Comparison of ENCODE assay signal across 8 cellular contexts in the genomic region with DNA sequence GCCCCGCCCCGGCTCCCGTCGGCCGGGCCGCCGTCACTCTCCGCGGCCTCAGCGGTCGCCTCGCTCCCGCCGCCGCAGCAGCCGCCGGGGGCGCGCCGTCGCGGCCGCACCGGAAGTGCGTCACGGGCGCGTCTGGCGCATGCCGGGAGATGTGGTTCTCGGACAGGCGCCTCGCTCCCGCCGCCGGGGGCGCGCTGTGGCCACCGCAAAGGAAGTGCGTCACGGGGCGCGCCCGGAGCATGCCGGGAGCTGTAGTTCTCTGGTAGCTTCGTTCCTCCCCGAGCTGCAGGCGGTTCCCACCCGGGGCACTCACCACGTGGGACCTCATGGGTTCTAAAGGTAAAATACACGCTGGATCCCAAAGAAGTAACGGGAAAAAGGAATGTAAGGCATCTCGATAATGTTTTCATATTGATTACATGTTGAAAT. TPM values are rescaled to one million over a fixed set of nuclear protein-coding genes. Genes with fewer than 3 reads are reported as not detected.
DNase-seq lines count a peak whose midpoint lies in the region; ATAC-seq and TF ChIP-seq lines count a peak whose summit lies in the region.

A gene with protein sequence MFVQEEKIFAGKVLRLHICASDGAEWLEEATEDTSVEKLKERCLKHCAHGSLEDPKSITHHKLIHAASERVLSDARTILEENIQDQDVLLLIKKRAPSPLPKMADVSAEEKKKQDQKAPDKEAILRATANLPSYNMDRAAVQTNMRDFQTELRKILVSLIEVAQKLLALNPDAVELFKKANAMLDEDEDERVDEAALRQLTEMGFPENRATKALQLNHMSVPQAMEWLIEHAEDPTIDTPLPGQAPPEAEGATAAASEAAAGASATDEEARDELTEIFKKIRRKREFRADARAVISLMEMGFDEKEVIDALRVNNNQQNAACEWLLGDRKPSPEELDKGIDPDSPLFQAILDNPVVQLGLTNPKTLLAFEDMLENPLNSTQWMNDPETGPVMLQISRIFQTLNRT (minus strand): TSS at position 97 of the 429 bp plus-strand sequence. CDS start 211 bp downstream, outside the sequence.

- DNase-seq in AG04449 (ENCODE audit: low read depth, low spot score): peak; percentile 33
- peak; percentile 93 for DNase-seq in NCI-H226
- peak; percentile 99 for DNase-seq in activated B cell treated with CpG ODN at 0.5 μM for 24 hours
- DNase-seq in cardiac fibroblast (ENCODE audit: low read depth in 2 of 2): peak; percentile 94 to 95
- peak; percentile 93 to 96 (median 95) for DNase-seq in immature natural killer cell
- peak; percentile 88 for DNase-seq in smooth muscle cell of the brain vasculature (ENCODE audit: low read depth, low spot score)

- TF ChIP-seq CTCF in AG04449 (IDR thresholded peaks at IDR 0.05; ENCODE audit: insufficient read depth, low read length, missing control alignments) (peak; percentile 63), activated B cell treated with CpG ODN at 0.5 μM for 24 hours (IDR thresholded peaks at IDR 0.05) (no peak), cardiac fibroblast (IDR thresholded peaks at IDR 0.05; ENCODE audit: low read depth, low read length) (peak; percentile 19)

- H3K4me3 ChIP-seq in AG04449 (ENCODE audit: low read depth, low read length) (peak within 1 kb of the TSS; percentile 81), cardiac fibroblast (replicated peaks in 1 of 2; ENCODE audit: low read depth in 2 of 2, low read length in 2 of 2) (peak within 1 kb of the TSS; percentile 79 to 82)

- intact Hi-C loops in activated B cell treated with CpG ODN at 0.5 μM for 24 hours (cut with micrococcal nuclease): loop anchor here (1.0 to 10.0 kb wide), 10 partner anchors 30 to 1896 kb away; a partner anchor contains a TSS

- ATAC-seq in GM18909 (IDR thresholded peaks at IDR 0.05; ENCODE audit: poor library complexity, unreplicated experiment) (peak; percentile 93), HG03196 (IDR thresholded peaks at IDR 0.05; ENCODE audit: unreplicated experiment) (peak; percentile 80), activated B cell treated with CpG ODN at 0.5 μM for 24 hours (ENCODE audit: low read depth) (peak; percentile 91)

- POLR2A ChIA-PET in AG04449 (lab: Yijun Ruan, JAX): no interaction called here
- POLR2A ChIA-PET in activated B cell treated with CpG ODN at 0.5 μM for 24 hours (lab: Charles Lee): interaction anchor here (0.7 to 1.5 kb wide), 3 partner anchors 117 to 156 kb away, joined by 3 to 4 read pairs (median 3); no protein-coding TSS in a partner anchor

- H3K4me1 Mint-ChIP-seq in activated B cell treated with CpG ODN at 0.5 μM for 24 hours (peaks cover 29% of the 10 kb centered on the region), immature natural killer cell (peaks cover 22 to 26% of the 10 kb centered on the region in 2 donors)

- peak within 1 kb of the TSS; percentile 76 for H3K27ac Mint-ChIP-seq in activated B cell treated with CpG ODN at 0.5 μM for 24 hours
- peak within 1 kb of the TSS; percentile 81 to 93 (median 87) for H3K27ac Mint-ChIP-seq in immature natural killer cell

- peaks cover 9% of the 10 kb centered on the region for H3K27me3 Mint-ChIP-seq in activated B cell treated with CpG ODN at 0.5 μM for 24 hours
- H3K27me3 Mint-ChIP-seq in immature natural killer cell (ENCODE audit: low read depth in 3 of 3): peaks cover 17 to 26% (median 17%) of the 10 kb centered on the region in 3 donors

- H3K4me3 Mint-ChIP-seq in activated B cell treated with CpG ODN at 0.5 μM for 24 hours: peak within 1 kb of the TSS; percentile 87
- peak within 1 kb of the TSS; percentile 79 to 88 (median 82) for H3K4me3 Mint-ChIP-seq in immature natural killer cell

- H3K9me3 Mint-ChIP-seq in activated B cell treated with CpG ODN at 0.5 μM for 24 hours (no peaks in the 10 kb centered on the region), immature natural killer cell (no peaks in the 10 kb centered on the region)

- peaks cover 3% of the 10 kb centered on the region for H3K36me3 Mint-ChIP-seq in activated B cell treated with CpG ODN at 0.5 μM for 24 hours (ENCODE audit: low read depth)
- no peaks in the 10 kb centered on the region for H3K36me3 Mint-ChIP-seq in immature natural killer cell

- CTCF ChIA-PET in AG04449 (lab: Yijun Ruan, JAX): interaction anchor here (0.6 to 6.1 kb wide), 10 partner anchors 8 to 170 kb away, joined by 3 to 42 read pairs (median 3); no protein-coding TSS in a partner anchor
- CTCF ChIA-PET in activated B cell treated with CpG ODN at 0.5 μM for 24 hours (lab: Charles Lee): interaction anchor here (1.6 to 2.1 kb wide), 2 partner anchors 98 to 162 kb away, joined by 4 to 9 read pairs; no protein-coding TSS in a partner anchor

RNA-seq across cellular contexts. Expression of the gene that starts here (rescaled TPM):
- 24.3 and 25.5 TPM in 2 replicates for total RNA-seq in activated B cell treated with CpG ODN at 0.5 μM for 24 hours
- 10 to 100 TPM; 16.4 to 28.3 (median 17.7) TPM for polyA plus RNA-seq in immature natural killer cell

Comparison
In these comparisons a context has a peak if more than half of its experiments do, and no peak if none do; other contexts are left out.
1. Peak in every context shown above with its lines: DNase-seq, ATAC-seq and H3K4me3 ChIP-seq.
2. DNase-seq: peak in every context shown above with its lines; median percentile 99 in activated B cell treated with CpG ODN at 0.5 μM for 24 hours; 95 in immature natural killer cell; 94 in cardiac fibroblast; 93 in NCI-H226; 88 in smooth muscle cell of the brain vasculature; 33 in AG04449.